17 cellular contexts compared by ENCODE assay signal in the genomic region with DNA sequence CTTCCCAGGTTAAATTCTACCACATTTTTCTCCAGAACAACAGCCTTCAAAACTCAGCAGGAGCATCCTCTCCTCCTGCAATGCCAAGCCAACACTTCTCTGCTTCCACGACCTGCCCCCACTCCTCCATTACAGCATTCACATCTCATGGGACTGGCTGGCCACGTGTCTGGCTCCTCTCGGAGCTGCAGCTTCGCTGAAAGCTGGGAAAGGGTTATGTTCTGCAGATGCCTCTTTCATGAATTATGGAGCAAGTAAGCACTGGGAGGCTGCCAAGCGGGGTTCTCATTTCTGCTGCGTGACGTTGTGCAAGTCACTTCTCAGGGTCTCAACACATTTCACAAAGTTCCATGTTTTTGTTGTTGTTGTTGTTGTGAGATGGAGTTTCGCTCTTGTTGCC.
DNase-seq lines count a peak whose midpoint lies in the region; TF ChIP-seq lines count a peak whose summit lies in the region.
"Had no signal": no experiment of that assay in that cellular context is flagged by ENCODE, and none has a peak within 500 bp of the region (broad histone marks: within the 10 kb centered on the region; RNA-seq: fewer than 3 reads in every experiment).

No MANE protein-coding gene starts in this region.

- H3K4me3 ChIP-seq in adipocyte (ENCODE audit: low read length): no peak overlapping the region
- H3K4me3 ChIP-seq in fibroblast of the aortic adventitia (ENCODE audit: low read depth, low read length): no peak overlapping the region
- H3K4me3 ChIP-seq in MG63: no peak overlapping the region
- H3K4me3 ChIP-seq: SJSA1 had no signal

- peak; percentile 30 for DNase-seq in AG20443 (ENCODE audit: low spot score)
- peak; percentile 10 for DNase-seq in adipocyte (ENCODE audit: low read depth)
- DNase-seq in fibroblast of the aortic adventitia (ENCODE audit: low read depth): peak; percentile 15
- no peak for DNase-seq in neural crest cell (ENCODE audit: low read depth, low spot score)
- no peak for DNase-seq in G401 (ENCODE audit: low spot score)
- DNase-seq in MG63: no peak
- no peak for DNase-seq in Ammon's horn (ENCODE audit: low spot score)
- no peak for DNase-seq in middle frontal gyrus (ENCODE audit: extremely low spot score, low spot score)
- DNase-seq: CD8-positive, alpha-beta T cell; EL; HCEC 1CT; NCI-H1436 treated with DMSO at 0.1 percent for 48 hours; NCI-H2107; NCI-H446; NCI-H748 treated with DMSO at 0.1 percent for 48 hours; PC-3 had no signal

- no peak overlapping the region for H3K4me3 Mint-ChIP-seq in neural crest cell
- H3K4me3 Mint-ChIP-seq: CD8-positive, alpha-beta T cell had no signal

- H3K9me3 ChIP-seq in adipocyte (ENCODE audit: control insufficient read depth, low read length) (peaks cover 16% of the 10 kb centered on the region), MG63 (no peaks in the 10 kb centered on the region)
- H3K9me3 ChIP-seq: SJSA1 had no signal

- H3K9me3 Mint-ChIP-seq in neural crest cell: peaks cover 9% of the 10 kb centered on the region
- H3K9me3 Mint-ChIP-seq: CD8-positive, alpha-beta T cell had no signal

- TF ChIP-seq CTCF in fibroblast of the aortic adventitia (IDR thresholded peaks at IDR 0.05; ENCODE audit: insufficient read depth, low read length) (no peak), neural crest cell (conservative IDR thresholded peaks at IDR 0.05) (no peak)

- H3K36me3 ChIP-seq in adipocyte (ENCODE audit: control insufficient read depth, insufficient read depth, low read length, severe bottlenecking): no peaks in the 10 kb centered on the region
- no peaks in the 10 kb centered on the region for H3K36me3 ChIP-seq in MG63
- H3K36me3 ChIP-seq: SJSA1 had no signal

- no peak overlapping the region for H3K9ac ChIP-seq in adipocyte (ENCODE audit: low read length)

- H3K4me1 Mint-ChIP-seq in neural crest cell: peaks cover 25% of the 10 kb centered on the region

- in situ Hi-C loops in G401 (cut with HindIII; ENCODE audit: low sequenced_read_pairs): no loop called here

- H3K27me3 ChIP-seq in adipocyte (replicated peaks; ENCODE audit: control insufficient read depth, insufficient read depth, low read length) (peaks cover 28% of the 10 kb centered on the region), MG63 (no peaks in the 10 kb centered on the region)
- H3K27me3 ChIP-seq: SJSA1 had no signal

- H3K27ac Mint-ChIP-seq in neural crest cell (ENCODE audit: unreplicated experiment): peak overlapping the region; percentile 68
- H3K27ac Mint-ChIP-seq: CD8-positive, alpha-beta T cell had no signal

- H3K36me3 Mint-ChIP-seq in neural crest cell (ENCODE audit: low read depth): peaks cover 5% of the 10 kb centered on the region
- H3K36me3 Mint-ChIP-seq: CD8-positive, alpha-beta T cell had no signal

- peaks cover 4% of the 10 kb centered on the region for H3K4me1 ChIP-seq in adipocyte (ENCODE audit: control insufficient read depth, insufficient read depth, low read length)
- H3K4me1 ChIP-seq: SJSA1 had no signal

- no peaks in the 10 kb centered on the region for H3K27me3 Mint-ChIP-seq in neural crest cell (ENCODE audit: low read depth)

Comparison
In these comparisons a context has a peak if more than half of its experiments do, and no peak if none do; other contexts are left out.
1. DNase-seq: peak in AG20443 (single experiment), adipocyte (single experiment) and fibroblast of the aortic adventitia (single experiment); none in neural crest cell (single experiment), G401 (single experiment), MG63 (single experiment), Ammon's horn (single experiment) and middle frontal gyrus (single experiment).